In genomic region chr5:40584054-40584453, GRCh38 we compare ENCODE assay signal across 23 cellular contexts.
"Had no signal": no experiment of that assay in that cellular context is flagged by ENCODE, and none has a peak within 500 bp of the region (broad histone marks: within the 10 kb centered on the region; RNA-seq: fewer than 3 reads in every experiment).

No MANE protein-coding gene starts in this region.

- FAIRE-seq: colon, endometrium, endothelial cell of umbilical vein, frontal cortex had no signal

- DNase-seq: colonic mucosa; cortex of kidney; dermis blood vessel endothelial cell; dorsolateral prefrontal cortex; effector CD4-positive, alpha-beta T cell; effector CD8-positive, alpha-beta T cell; effector memory CD4-positive, alpha-beta T cell; effector memory CD8-positive, alpha-beta T cell; endodermal cell; erythroblast; esophagus squamous epithelium; foreskin fibroblast; foreskin keratinocyte; foreskin melanocyte; gastrocnemius medialis; glutamatergic neuron; head of caudate nucleus; heart left ventricle; heart right ventricle had no signal
